Comparison of ENCODE assay signal across 8 cellular contexts in the genomic region with DNA sequence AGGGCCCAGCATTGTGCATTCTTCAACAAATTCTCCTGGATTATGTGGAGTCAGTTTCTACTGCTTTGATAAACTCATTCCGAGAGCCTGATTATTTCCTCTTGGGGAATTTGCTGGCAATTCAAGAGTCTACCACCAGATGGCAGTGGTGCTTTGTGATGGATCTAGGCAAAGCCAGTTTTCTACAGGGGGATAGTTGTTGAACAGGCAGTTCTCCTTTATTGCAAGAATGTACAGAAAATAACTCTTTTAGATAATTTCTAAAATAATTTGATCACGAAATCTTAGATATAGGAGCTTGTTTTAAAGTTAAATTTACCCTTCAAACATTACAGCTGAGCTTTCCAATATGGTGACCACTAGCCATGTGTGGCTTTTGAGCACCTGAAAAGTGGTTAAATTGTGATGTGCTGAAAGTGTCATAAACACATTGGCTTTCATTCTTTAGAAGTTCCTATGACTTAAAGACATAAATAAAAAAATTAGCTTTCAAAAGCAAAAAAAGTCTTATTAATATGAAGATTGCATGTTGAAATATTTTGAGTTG.
DNase-seq lines count a peak whose midpoint lies in the region; ATAC-seq, FAIRE-seq and TF ChIP-seq lines count a peak whose summit lies in the region.

No MANE protein-coding gene starts in this region.

- H3K4me1 Mint-ChIP-seq in activated T-cell treated with anti-CD3 and anti-CD28 coated beads, Interleukin-2, amount 50 U/mL, for 24 hours (ENCODE audit: low read depth): peaks cover 2% of the 10 kb centered on the region

- no peaks in the 10 kb centered on the region for H3K9me3 Mint-ChIP-seq in activated T-cell treated with anti-CD3 and anti-CD28 coated beads, Interleukin-2, amount 50 U/mL, for 24 hours

- TF ChIP-seq CTCF in fibroblast of villous mesenchyme (IDR thresholded peaks at IDR 0.05; ENCODE audit: insufficient read depth, low read depth, low read length) (peak; percentile 92), retinal pigment epithelial cell (conservative IDR thresholded peaks at IDR 0.05; ENCODE audit: low read depth, low read length) (peak; percentile 96)

- H3K4me3 ChIP-seq in fibroblast of villous mesenchyme (ENCODE audit: low read depth, low read length) (no peak overlapping the region), retinal pigment epithelial cell (ENCODE audit: low read length) (no peak overlapping the region)

- ATAC-seq in GM21786 (IDR thresholded peaks at IDR 0.05; ENCODE audit: unreplicated experiment): no peak

- H3K27me3 Mint-ChIP-seq in activated T-cell treated with anti-CD3 and anti-CD28 coated beads, Interleukin-2, amount 50 U/mL, for 24 hours: no peaks in the 10 kb centered on the region

- FAIRE-seq in RCC 7860 (lab: Jason Lieb, UNC): peak; percentile 66

- H3K27ac Mint-ChIP-seq in activated T-cell treated with anti-CD3 and anti-CD28 coated beads, Interleukin-2, amount 50 U/mL, for 24 hours: no peak overlapping the region

- no peaks in the 10 kb centered on the region for H3K36me3 Mint-ChIP-seq in activated T-cell treated with anti-CD3 and anti-CD28 coated beads, Interleukin-2, amount 50 U/mL, for 24 hours (ENCODE audit: low read depth)

- no peak overlapping the region for H3K4me3 Mint-ChIP-seq in activated T-cell treated with anti-CD3 and anti-CD28 coated beads, Interleukin-2, amount 50 U/mL, for 24 hours

- peak; percentile 65 for DNase-seq in DMS53 (lab: John Stamatoyannopoulos, UW)
- DNase-seq in HuH-7.5 (ENCODE audit: low spot score): peak; percentile 55
- peak; percentile 58 for DNase-seq in RCC 7860 (ENCODE audit: low spot score)
- DNase-seq in activated T-cell treated with anti-CD3 and anti-CD28 coated beads, Interleukin-2, amount 50 U/mL, for 24 hours: peak; percentile 60
- peak; percentile 82 for DNase-seq in fibroblast of villous mesenchyme (ENCODE audit: low read depth)
- DNase-seq in retinal pigment epithelial cell (ENCODE audit: low read depth): peak; percentile 52
- DNase-seq in amniotic stem cell (lab: John Stamatoyannopoulos, UW): no peak
